Comparison of ENCODE assay signal across 8 cellular contexts in genomic region chr17:82204831-82205719, GRCh38. TPM values are rescaled to one million over a fixed set of nuclear protein-coding genes. Genes with fewer than 3 reads are reported as not detected.
A peak's percentile ranks its signal among the peaks of the same experiment; 100 is the strongest.
DNase-seq lines count a peak whose midpoint lies in the region; ATAC-seq, FAIRE-seq and TF ChIP-seq lines count a peak whose summit lies in the region.

No MANE protein-coding gene starts in this region.

- no peaks in the 10 kb centered on the region for H3K27me3 ChIP-seq in HCT116 (ENCODE audit: insufficient read depth, low read length)
- no peaks in the 10 kb centered on the region for H3K27me3 ChIP-seq in endothelial cell of umbilical vein (ENCODE audit: control insufficient read depth in 2 of 2, insufficient read depth in 2 of 2, low read length in 2 of 2)
- H3K27me3 ChIP-seq in thyroid gland = no peaks in the 10 kb centered on the region

- TF ChIP-seq EP300 in A549 (IDR thresholded peaks at IDR 0.05) = no peak

- no peak for TF ChIP-seq CTCF in A549 (IDR thresholded peaks at IDR 0.05)
- TF ChIP-seq CTCF in HCT116 (IDR thresholded peaks at IDR 0.05 in 2 of 3, conservative IDR thresholded peaks at IDR 0.05 in 1 of 3; ENCODE audit: borderline replicate concordance in 1 of 3, insufficient read depth in 1 of 3, low read depth in 2 of 3, low read length in 2 of 3) = no peak
- no peak for TF ChIP-seq CTCF in endothelial cell of umbilical vein (IDR thresholded peaks at IDR 0.05; ENCODE audit: extremely low read depth in 1 of 2, insufficient read depth in 1 of 2, low read depth in 1 of 2, low read length in 2 of 2)
- TF ChIP-seq CTCF in WTC11 (IDR thresholded peaks at IDR 0.05) = no peak
- no peak for TF ChIP-seq CTCF in thyroid gland (IDR thresholded peaks at IDR 0.05)

- peak; percentile 89 to 92 for ATAC-seq in A549
- peak; percentile 81 for ATAC-seq in HCT116
- peak; percentile 40 for ATAC-seq in sciatic nerve
- ATAC-seq in WTC11 = no peak

- H3K9me3 Mint-ChIP-seq in WTC11 = no peaks in the 10 kb centered on the region

- H3K27ac Mint-ChIP-seq in WTC11 = no peak overlapping the region

- BruUV-seq in HCT116 (replicated peaks; lab: Mats Ljungman, UMichigan) (no TSS peak), endothelial cell of umbilical vein (replicated peaks; lab: Mats Ljungman, UMichigan) (no TSS peak)

- H3K27me3 Mint-ChIP-seq in WTC11 (ENCODE audit: low read depth) = peaks cover 3% of the 10 kb centered on the region; the same call in 1 of the 2 replicates

- CTCF ChIA-PET in A549 (lab: Yijun Ruan, JAX) = interaction anchor here (0.9 to 3.8 kb wide), 24 partner anchors 10 to 215 kb away, joined by 3 to 50 read pairs (median 8); partner anchors contain the start of gene SLC16A3
- CTCF ChIA-PET in HCT116 (lab: Charles Lee) = interaction anchor here (0.8 to 1.8 kb wide), 7 partner anchors 10 to 174 kb away, joined by 3 to 10 read pairs (median 5); partner anchors contain the start of gene FASN
- CTCF ChIA-PET in endothelial cell of umbilical vein (lab: Charles Lee) = interaction anchor here (1.0 to 4.1 kb wide), 14 partner anchors 9 to 201 kb away, joined by 3 to 104 read pairs (median 8); partner anchors contain the start of gene SLC16A3
- CTCF ChIA-PET in WTC11 (lab: Charles Lee) = interaction anchor here (0.6 to 1.2 kb wide), 10 partner anchors 16 to 349 kb away, joined by 3 to 11 read pairs (median 4); no protein-coding TSS in a partner anchor

- 46% methylated on average over 25 of the region's 25 CpGs for WGBS in A549 (ENCODE audit: missing lambda C conversion rate)
- 80 to 83% methylated on average over 18 to 19 of the region's 25 CpGs for WGBS in thyroid gland, 2 donors

- no peak overlapping the region for H3K4me3 Mint-ChIP-seq in WTC11

- H4K20me1 ChIP-seq in HCT116 (ENCODE audit: insufficient read depth) = no peaks in the 10 kb centered on the region
- H4K20me1 ChIP-seq in endothelial cell of umbilical vein (replicated peaks; ENCODE audit: control insufficient read depth, extremely low read depth, insufficient read depth, low read length) = no peaks in the 10 kb centered on the region

- H3K79me2 ChIP-seq in HCT116 (ENCODE audit: insufficient read depth, low read length) (peaks cover 19% of the 10 kb centered on the region; the same call in 1 of the 2 replicates), endothelial cell of umbilical vein (ENCODE audit: control insufficient read depth, insufficient read depth, low read length) (no peaks in the 10 kb centered on the region)

- H2AFZ ChIP-seq in HCT116 (ENCODE audit: low read depth, low read length, poor library complexity, severe bottlenecking) = no peak overlapping the region
- no peak overlapping the region for H2AFZ ChIP-seq in endothelial cell of umbilical vein (ENCODE audit: low read depth, low read length)

- no peaks in the 10 kb centered on the region for H3K36me3 Mint-ChIP-seq in WTC11

- peaks cover 10% of the 10 kb centered on the region for H3K4me1 Mint-ChIP-seq in WTC11

- TF ChIP-seq RAD21 in A549 (conservative IDR thresholded peaks at IDR 0.05 in 1 of 2, IDR thresholded peaks at IDR 0.05 in 1 of 2) (no peak), HCT116 (IDR thresholded peaks at IDR 0.05; ENCODE audit: low read depth) (no peak)

- RAD21 ChIA-PET in HCT116 (lab: Charles Lee; ENCODE audit: low non-redundant PET in 1 of 2, low total read pairs in 2 of 2, uncharacterized antibody in 2 of 2, unreplicated experiment in 2 of 2) = interaction anchor here (1.4 to 1.7 kb wide), 2 partner anchors 24 to 25 kb away, joined by 5 to 6 read pairs; partner anchors contain the start of gene SLC16A3 (in 1 of the 2)

- H3K9ac ChIP-seq in HCT116 (ENCODE audit: low read length) (peak overlapping the region; percentile 60), endothelial cell of umbilical vein (replicated peaks; ENCODE audit: extremely low read depth, insufficient read depth, low read length) (no peak overlapping the region)

- H3K9me2 ChIP-seq in HCT116 (ENCODE audit: insufficient read depth) = no peaks in the 10 kb centered on the region

- H3K9me1 ChIP-seq in endothelial cell of umbilical vein (replicated peaks; ENCODE audit: control insufficient read depth, extremely low read depth, insufficient read depth, low read length) = no peaks in the 10 kb centered on the region

- H3K27ac ChIP-seq in A549 (peak overlapping the region; percentile 84 to 86; a peak in 5 of 6 replicates), HCT116 (ENCODE audit: low read depth, low read length) (peak overlapping the region; percentile 75), endothelial cell of umbilical vein (ENCODE audit: insufficient read depth, low read depth, low read length) (no peak overlapping the region), thyroid gland (no peak overlapping the region)

- peaks cover 2 to 9% of the 10 kb centered on the region in 2 experiments; a peak in 3 of 4 replicates for H3K36me3 ChIP-seq in HCT116 (ENCODE audit: control insufficient read depth in 1 of 2, insufficient read depth in 2 of 2, low read length in 2 of 2)
- H3K36me3 ChIP-seq in endothelial cell of umbilical vein (ENCODE audit: control insufficient read depth in 2 of 2, extremely low read depth in 1 of 2, insufficient read depth in 2 of 2, low read length in 2 of 2) = no peaks in the 10 kb centered on the region
- no peaks in the 10 kb centered on the region for H3K36me3 ChIP-seq in thyroid gland

- H3K4me3 ChIP-seq in A549 (no peak overlapping the region), HCT116 (replicated peaks in 1 of 2; ENCODE audit: low read depth in 1 of 2, low read length in 2 of 2) (peak overlapping the region in 1 of 2 experiments; percentile 47; a peak in 3 of 4 replicates), endothelial cell of umbilical vein (replicated peaks in 1 of 3; ENCODE audit: insufficient read depth in 1 of 3, low read depth in 1 of 3, low read length in 3 of 3) (no peak overlapping the region), thyroid gland (replicated peaks in 1 of 3) (no peak overlapping the region)

- peak; percentile 68 to 70 for DNase-seq in A549 (ENCODE audit: low read depth in 1 of 2, low spot score in 1 of 2)
- DNase-seq in HCT116 (ENCODE audit: low read depth, low spot score) = no peak
- DNase-seq in SHP77 (lab: John Stamatoyannopoulos, UW) = peak; percentile 65 to 73
- DNase-seq in endothelial cell of umbilical vein (ENCODE audit: low read depth, low spot score) = peak; percentile 14
- DNase-seq in sciatic nerve (ENCODE audit: low spot score) = no peak
- DNase-seq in hippocampal formation (lab: John Stamatoyannopoulos, UW) = no peak
- DNase-seq in WTC11 (ENCODE audit: low spot score) = no peak
- DNase-seq in thyroid gland = no peak

- H3K4me2 ChIP-seq in A549 (peak overlapping the region; percentile 69), HCT116 (ENCODE audit: low read length) (peak overlapping the region; percentile 76), endothelial cell of umbilical vein (ENCODE audit: insufficient read depth, low read length) (no peak overlapping the region)

- intact Hi-C loops in HCT116 (cut with micrococcal nuclease) = loop anchor here (1.0 kb wide), 1 partner anchor 25 kb away; no protein-coding TSS in a partner anchor
- intact Hi-C loops in endothelial cell of umbilical vein (cut with micrococcal nuclease) = loop anchor here (1.0 to 5.0 kb wide), 2 partner anchors 8 to 37 kb away; no protein-coding TSS in a partner anchor
- intact Hi-C loops in sciatic nerve (cut with DNase I) = loop anchor here (10.0 kb wide), 1 partner anchor 120 kb away; no protein-coding TSS in a partner anchor
- intact Hi-C loops in thyroid gland (cut with DNase I) = loop anchor here (2.0 kb wide), 1 partner anchor 116 kb away; no protein-coding TSS in a partner anchor

- no peak for TF ChIP-seq POLR2A in A549 (IDR thresholded peaks at IDR 0.05; ENCODE audit: low read length)
- TF ChIP-seq POLR2A in HCT116 (IDR thresholded peaks at IDR 0.05; ENCODE audit: borderline replicate concordance, extremely low read depth, insufficient read depth, insufficient read length) = no peak
- no peak for TF ChIP-seq POLR2A in endothelial cell of umbilical vein (IDR thresholded peaks at IDR 0.05; ENCODE audit: low read depth, low read length)
- no peak for TF ChIP-seq POLR2A in thyroid gland (IDR thresholded peaks at IDR 0.05)

- POLR2A ChIA-PET in A549 (lab: Yijun Ruan, JAX) (interaction anchor here (0.6 to 1.4 kb wide), 9 partner anchors 7 to 174 kb away, joined by 3 to 5 read pairs (median 3); partner anchors contain the start of genes DCXR, FASN, RAC3 and SLC16A3), HCT116 (lab: Charles Lee) (interaction anchor here (0.7 to 2.3 kb wide), 4 partner anchors 10 to 25 kb away, joined by 3 to 21 read pairs (median 8); partner anchors contain the start of gene SLC16A3), endothelial cell of umbilical vein (lab: Charles Lee) (interaction anchor here (1.2 to 1.5 kb wide), 2 partner anchors 24 to 278 kb away, joined by 3 to 6 read pairs; partner anchors contain the start of gene SLC16A3), WTC11 (lab: Charles Lee) (no interaction called here)

- H3K4me1 ChIP-seq in A549 (peaks cover 24% of the 10 kb centered on the region), HCT116 (ENCODE audit: control insufficient read depth in 1 of 2, insufficient read depth in 2 of 2, low read length in 2 of 2) (peaks cover 35 to 53% of the 10 kb centered on the region in 2 experiments), endothelial cell of umbilical vein (ENCODE audit: control insufficient read depth, extremely low read depth, insufficient read depth, low read length) (peaks cover 7% of the 10 kb centered on the region), thyroid gland (peaks cover 4 to 11% of the 10 kb centered on the region in 2 donors)

- no peaks in the 10 kb centered on the region for H3K9me3 ChIP-seq in A549
- no peaks in the 10 kb centered on the region for H3K9me3 ChIP-seq in HCT116 (ENCODE audit: control insufficient read depth in 1 of 2, insufficient read depth in 1 of 2, low read depth in 1 of 2, low read length in 2 of 2)
- H3K9me3 ChIP-seq in endothelial cell of umbilical vein (replicated peaks; ENCODE audit: control insufficient read depth, insufficient read depth, low read length) = no peaks in the 10 kb centered on the region
- no peaks in the 10 kb centered on the region for H3K9me3 ChIP-seq in thyroid gland

- FAIRE-seq in A549 (lab: Jason Lieb, UNC) (no peak), endothelial cell of umbilical vein (lab: Jason Lieb, UNC) (peak; percentile 43)

- dilution Hi-C loops in endothelial cell of umbilical vein (cut with MboI; ENCODE audit: extremely low pct_ligation_motif_present, low sequenced_read_pairs) = no loop called here

RNA-seq across cellular contexts. Expression of gene CCDC57, which starts 7.6 kb away (rescaled TPM):
- polyA plus RNA-seq in A549 (2011; rRNA removed) (16.6 and 18.5 TPM in 2 replicates), A549 (2017; fragmentation: RNase III; extraction: RNeasy Plus Mini Kit Qiagen cat#74134 plus additional on column Dnase treatment) (18.2 to 22.1 TPM (median 18.9 TPM) in 3 replicates), endothelial cell of umbilical vein (18.6 and 19.7 TPM in 2 replicates)
- polyA plus RNA-seq in A549 (2012; cell fraction: cytosol; rRNA removed) = 24.3 and 29.0 TPM in 2 replicates
- polyA plus RNA-seq in A549 (2012; cell fraction: nucleus; rRNA removed) = 200 and 241 TPM in 2 replicates
- 22.3 and 26.3 TPM in 2 replicates for polyA minus RNA-seq in A549 (2011; rRNA and poly(A)+ RNA removed)
- total RNA-seq in HCT116 (2021; ENCODE audit: unreplicated experiment) (143 TPM), endothelial cell of umbilical vein (31.6 and 40.9 TPM in 2 replicates), sciatic nerve (50.6 TPM), WTC11 (2021) (15.1 to 20.0 TPM (median 16.9 TPM) in 3 replicates), thyroid gland (10 to 100 TPM; 27.1 to 79.9 (median 50.9) TPM)
- 99.2 and 103 TPM in 2 replicates for polyA plus RNA-seq in HCT116 (2012)
- polyA plus RNA-seq in endothelial cell of umbilical vein (2011; cell fraction: cytosol; rRNA removed) = 3.9 and 6.4 TPM in 2 replicates
- polyA plus RNA-seq in endothelial cell of umbilical vein (2011; cell fraction: nucleus; rRNA removed) = 167 and 183 TPM in 2 replicates
- 9.3 and 11.4 TPM in 2 replicates for polyA plus RNA-seq in endothelial cell of umbilical vein (2012)
- polyA minus RNA-seq in endothelial cell of umbilical vein = 15.8 and 16.5 TPM in 2 replicates
- polyA minus RNA-seq in endothelial cell of umbilical vein (2011; cell fraction: cytosol; rRNA and poly(A)+ RNA removed) = 16.3 TPM
- 31.4 and 37.9 TPM in 2 replicates for polyA minus RNA-seq in endothelial cell of umbilical vein (2011; cell fraction: nucleus; rRNA and poly(A)+ RNA removed)

RNA-seq across cellular contexts. Expression of gene SLC16A3, which starts 23.8 kb away (rescaled TPM):
- polyA plus RNA-seq in A549 (2011; rRNA removed) (28.6 and 40.0 TPM in 2 replicates), A549 (2017; fragmentation: RNase III; extraction: RNeasy Plus Mini Kit Qiagen cat#74134 plus additional on column Dnase treatment) (77.9 to 97.7 TPM (median 90.9 TPM) in 3 replicates), endothelial cell of umbilical vein (95.9 and 140 TPM in 2 replicates)
- polyA plus RNA-seq in A549 (2012; cell fraction: cytosol; rRNA removed) = 53.6 and 113 TPM in 2 replicates
- 108 and 156 TPM in 2 replicates for polyA plus RNA-seq in A549 (2012; cell fraction: nucleus; rRNA removed)
- 31.5 TPM in 2 replicates for polyA minus RNA-seq in A549 (2011; rRNA and poly(A)+ RNA removed)
- total RNA-seq in HCT116 (2021; ENCODE audit: unreplicated experiment) (445 TPM), endothelial cell of umbilical vein (171 and 229 TPM in 2 replicates), sciatic nerve (53.1 TPM), WTC11 (2021) (28.7 to 65.3 TPM (median 58.5 TPM) in 3 replicates), thyroid gland (10 to 100 TPM; 42.1 to 75.5 (median 44.2) TPM)
- polyA plus RNA-seq in HCT116 (2012) = 422 and 492 TPM in 2 replicates
- polyA plus RNA-seq in endothelial cell of umbilical vein (2011; cell fraction: cytosol; rRNA removed) = 52.1 and 69.8 TPM in 2 replicates
- 40.9 and 41.0 TPM in 2 replicates for polyA plus RNA-seq in endothelial cell of umbilical vein (2011; cell fraction: nucleus; rRNA removed)
- 119 and 153 TPM in 2 replicates for polyA plus RNA-seq in endothelial cell of umbilical vein (2012)
- polyA minus RNA-seq in endothelial cell of umbilical vein = 98.9 and 118 TPM in 2 replicates
- polyA minus RNA-seq in endothelial cell of umbilical vein (2011; cell fraction: cytosol; rRNA and poly(A)+ RNA removed) = 158 TPM
- polyA minus RNA-seq in endothelial cell of umbilical vein (2011; cell fraction: nucleus; rRNA and poly(A)+ RNA removed) = 31.0 and 31.5 TPM in 2 replicates

Comparison
In these comparisons a context has a peak if more than half of its experiments do, and no peak if none do; other contexts are left out.
1. DNase-seq: peak in A549 (2 of 2), SHP77 (2 of 2) and endothelial cell of umbilical vein (single experiment); none in HCT116 (single experiment), sciatic nerve (single experiment), hippocampal formation (0 of 2), WTC11 (single experiment) and thyroid gland (0 of 2).
2. H3K27ac ChIP-seq: peak in A549 (2 of 2) and HCT116 (single experiment); none in endothelial cell of umbilical vein (single experiment) and thyroid gland (0 of 3).
3. Of the 8 proteins assayed by ChIP-seq in both WTC11 and A549: peak only in WTC11: none; only in A549: MAX; in both: none; in neither: 7.